Comparison of ENCODE assay signal across 13 cellular contexts in genomic region chr7:50357346-50357745, GRCh38. TPM values are rescaled to one million over a fixed set of nuclear protein-coding genes. Genes with fewer than 3 reads are reported as not detected.
DNase-seq lines count a peak whose midpoint lies in the region; ATAC-seq and TF ChIP-seq lines count a peak whose summit lies in the region.
"Had no signal": no experiment of that assay in that cellular context is flagged by ENCODE, and none has a peak within 500 bp of the region (broad histone marks: within the 10 kb centered on the region; RNA-seq: fewer than 3 reads in every experiment).

No MANE protein-coding gene starts in this region.

- H3K27ac Mint-ChIP-seq in stimulated activated naive CD8-positive, alpha-beta T cell treated with anti-CD3 and anti-CD28 coated beads, Interleukin-15, Interleukin-2, amounts not matched to agents 100 ng/mL and 50 ng/mL, for 24 hours, result peak overlapping the region; percentile 97
- peak overlapping the region; percentile 99 for H3K27ac Mint-ChIP-seq in activated CD8-positive, alpha-beta T cell treated with anti-CD3 and anti-CD28 coated beads for 36 hours
- H3K27ac Mint-ChIP-seq in memory B cell, result peak overlapping the region; percentile 88

- POLR2A ChIA-PET in activated CD8-positive, alpha-beta T cell treated with anti-CD3 and anti-CD28 coated beads for 36 hours (lab: Charles Lee), result interaction anchor here (25.9 to 40.7 kb wide), 3 partner anchors 4 to 38 kb away, joined by 1027 to 1646 read pairs (median 1027); partner anchors contain the start of gene IKZF1

- no peak for ATAC-seq in stimulated activated naive CD8-positive, alpha-beta T cell treated with anti-CD3 and anti-CD28 coated beads, Interleukin-15, Interleukin-2, amounts not matched to agents 100 U/mL and 50 U/mL, for 24 hours
- ATAC-seq in activated CD8-positive, alpha-beta T cell treated with anti-CD3 and anti-CD28 coated beads for 36 hours, result no peak
- ATAC-seq in memory B cell (ENCODE audit: low read depth), result no peak
- no peak for ATAC-seq in GM19397 (IDR thresholded peaks at IDR 0.05; ENCODE audit: unreplicated experiment)
- no peak for ATAC-seq in GM21360 (IDR thresholded peaks at IDR 0.05; ENCODE audit: unreplicated experiment)

- no peaks in the 10 kb centered on the region for H3K27me3 Mint-ChIP-seq in stimulated activated naive CD8-positive, alpha-beta T cell treated with anti-CD3 and anti-CD28 coated beads, Interleukin-15, Interleukin-2, amounts not matched to agents 100 ng/mL and 50 ng/mL, for 24 hours
- no peaks in the 10 kb centered on the region for H3K27me3 Mint-ChIP-seq in activated CD8-positive, alpha-beta T cell treated with anti-CD3 and anti-CD28 coated beads for 36 hours
- no peaks in the 10 kb centered on the region for H3K27me3 Mint-ChIP-seq in memory B cell

- no peak for TF ChIP-seq CTCF in activated CD8-positive, alpha-beta T cell treated with anti-CD3 and anti-CD28 coated beads for 36 hours (IDR thresholded peaks at IDR 0.05)

- H3K9me3 Mint-ChIP-seq in stimulated activated naive CD8-positive, alpha-beta T cell treated with anti-CD3 and anti-CD28 coated beads, Interleukin-15, Interleukin-2, amounts not matched to agents 100 ng/mL and 50 ng/mL, for 24 hours, result no peaks in the 10 kb centered on the region
- no peaks in the 10 kb centered on the region for H3K9me3 Mint-ChIP-seq in activated CD8-positive, alpha-beta T cell treated with anti-CD3 and anti-CD28 coated beads for 36 hours
- H3K9me3 Mint-ChIP-seq in memory B cell, result no peaks in the 10 kb centered on the region

- peaks cover 97% of the 10 kb centered on the region for H3K4me1 Mint-ChIP-seq in stimulated activated naive CD8-positive, alpha-beta T cell treated with anti-CD3 and anti-CD28 coated beads, Interleukin-15, Interleukin-2, amounts not matched to agents 100 ng/mL and 50 ng/mL, for 24 hours (ENCODE audit: low read depth)
- H3K4me1 Mint-ChIP-seq in activated CD8-positive, alpha-beta T cell treated with anti-CD3 and anti-CD28 coated beads for 36 hours (ENCODE audit: low read depth), result peaks cover 91% of the 10 kb centered on the region
- H3K4me1 Mint-ChIP-seq in memory B cell, result peaks cover 49% of the 10 kb centered on the region

- H3K4me3 Mint-ChIP-seq in stimulated activated naive CD8-positive, alpha-beta T cell treated with anti-CD3 and anti-CD28 coated beads, Interleukin-15, Interleukin-2, amounts not matched to agents 100 ng/mL and 50 ng/mL, for 24 hours, result peak overlapping the region; percentile 68
- peak overlapping the region; percentile 69 for H3K4me3 Mint-ChIP-seq in activated CD8-positive, alpha-beta T cell treated with anti-CD3 and anti-CD28 coated beads for 36 hours
- no peak overlapping the region for H3K4me3 Mint-ChIP-seq in memory B cell

- H3K36me3 Mint-ChIP-seq in stimulated activated naive CD8-positive, alpha-beta T cell treated with anti-CD3 and anti-CD28 coated beads, Interleukin-15, Interleukin-2, amounts not matched to agents 100 ng/mL and 50 ng/mL, for 24 hours (ENCODE audit: low read depth), result peaks cover 90% of the 10 kb centered on the region
- peaks cover 93% of the 10 kb centered on the region for H3K36me3 Mint-ChIP-seq in activated CD8-positive, alpha-beta T cell treated with anti-CD3 and anti-CD28 coated beads for 36 hours (ENCODE audit: low read depth)
- H3K36me3 Mint-ChIP-seq in memory B cell, result peaks cover 47% of the 10 kb centered on the region

- intact Hi-C loops in activated CD8-positive, alpha-beta T cell treated with anti-CD3 and anti-CD28 coated beads for 36 hours (cut with micrococcal nuclease), result no loop called here

- no peak for DNase-seq in stimulated activated naive CD8-positive, alpha-beta T cell treated with anti-CD3 and anti-CD28 coated beads, Interleukin-15, Interleukin-2, amounts not matched to agents 100 U/mL and 50 U/mL, for 24 hours
- no peak for DNase-seq in activated CD8-positive, alpha-beta T cell treated with anti-CD3 and anti-CD28 coated beads for 36 hours
- no peak for DNase-seq in memory B cell (ENCODE audit: low spot score in 2 of 2)
- DNase-seq in hepatic stellate cell (ENCODE audit: low spot score), result no peak
- DNase-seq: brain microvascular endothelial cell; dermis blood vessel endothelial cell; NCI-H2081 treated with DMSO at 0.1 percent for 48 hours; NCI-H526; SHP77; stimulated activated CD4-positive, alpha-beta T cell treated with anti-CD3 and anti-CD28 coated beads, Interleukin-1b, Interleukin-23, amount 100 ng/mL, for 48 hours had no signal

- CTCF ChIA-PET in activated CD8-positive, alpha-beta T cell treated with anti-CD3 and anti-CD28 coated beads for 36 hours (lab: Charles Lee), result interaction anchor here (1.0 to 5.5 kb wide), 3 partner anchors 10 to 215 kb away, joined by 3 to 43 read pairs (median 4); no protein-coding TSS in a partner anchor

RNA-seq across cellular contexts. Expression of gene IKZF1, which starts 52.8 kb away (rescaled TPM):
- total RNA-seq in activated CD8-positive, alpha-beta T cell treated with anti-CD3 and anti-CD28 coated beads for 36 hours, result 100 to 1,000 TPM; 277 to 295 TPM
